In the genomic region with DNA sequence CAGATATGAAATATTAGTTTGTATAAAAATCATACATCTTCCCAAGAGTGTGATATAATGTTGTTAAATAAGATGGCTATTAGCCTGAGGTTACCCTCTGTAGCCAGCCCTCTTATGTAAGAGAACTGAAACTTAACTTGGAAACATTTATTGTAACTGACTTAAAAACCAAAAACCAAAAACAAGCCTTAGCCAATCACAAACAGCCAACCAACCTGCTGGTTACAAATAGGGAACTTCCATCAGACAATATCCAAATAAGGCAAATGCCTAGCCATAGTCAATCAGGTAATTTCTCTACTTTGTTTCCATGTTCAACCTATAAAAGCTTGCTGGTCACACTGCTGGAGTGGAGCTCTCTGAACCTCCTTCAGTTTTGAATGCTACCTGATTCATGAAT, we compare ENCODE assay signal across 17 cellular contexts.
DNase-seq lines count a peak whose midpoint lies in the region; ATAC-seq, FAIRE-seq and TF ChIP-seq lines count a peak whose summit lies in the region.
"Had no signal": no experiment of that assay in that cellular context is flagged by ENCODE, and none has a peak within 500 bp of the region (broad histone marks: within the 10 kb centered on the region; RNA-seq: fewer than 3 reads in every experiment).

No MANE protein-coding gene starts in this region.

- H3K9ac ChIP-seq in KMS-11 = no peak overlapping the region

- H3K36me3 ChIP-seq in KMS-11 (ENCODE audit: insufficient read depth) = no peaks in the 10 kb centered on the region
- H3K36me3 ChIP-seq: HAP-1, left lung, vagina had no signal

- no peak for FAIRE-seq in D721Med (lab: Jason Lieb, UNC)

- peak overlapping the region; percentile 17; the same call in 1 of the 2 replicates for H3K4me2 ChIP-seq in KMS-11
- H3K4me2 ChIP-seq: PC-9 had no signal

- peak; percentile 50 for ATAC-seq in GM18909 (IDR thresholded peaks at IDR 0.05; ENCODE audit: poor library complexity, unreplicated experiment)
- ATAC-seq in HG02885 (IDR thresholded peaks at IDR 0.05; ENCODE audit: poor library complexity, unreplicated experiment) = peak; percentile 70
- ATAC-seq: left lung had no signal

- no peaks in the 10 kb centered on the region for H4K20me1 ChIP-seq in KMS-11 (ENCODE audit: insufficient read depth)

- H2AFZ ChIP-seq in KMS-11 (ENCODE audit: low read depth) = no peak overlapping the region
- H2AFZ ChIP-seq: PC-9 had no signal

- no peaks in the 10 kb centered on the region for H3K27me3 ChIP-seq in KMS-11 (ENCODE audit: insufficient read depth, low read depth)
- H3K27me3 ChIP-seq: left lung, vagina had no signal

- peak; percentile 16 for DNase-seq in GM13976 (ENCODE audit: low spot score)
- no peak for DNase-seq in D721Med (ENCODE audit: insufficient read length, low spot score)
- no peak for DNase-seq in NCI-H2029 (lab: John Stamatoyannopoulos, UW)
- DNase-seq in SKM-1 (lab: John Stamatoyannopoulos, UW; ENCODE audit: unreplicated experiment) = no peak
- DNase-seq in GM03348 (ENCODE audit: low spot score) = no peak
- DNase-seq: activated CD4-positive, alpha-beta T cell treated with anti-CD3 and anti-CD28 coated beads, Interleukin-2, amount 10 ng/mL, durations not matched to agents 7 days and 5 days; activated gamma-delta T cell; hippocampal formation; left lung; stimulated activated CD4-positive, alpha-beta T cell treated with anti-CD3 and anti-CD28 coated beads, Interleukin-4, amount 100 ng/mL, for 24 hours; stimulated activated naive CD4-positive, alpha-beta T cell had no signal

- no peak for TF ChIP-seq CTCF in GM13976 (IDR thresholded peaks at IDR 0.05; ENCODE audit: borderline replicate concordance, control extremely low read depth, extremely low read depth, insufficient read depth, missing control alignments)
- TF ChIP-seq CTCF in KMS-11 (conservative IDR thresholded peaks at IDR 0.05; ENCODE audit: low read depth, low read length) = no peak
- no peak for TF ChIP-seq CTCF in D721Med (IDR thresholded peaks at IDR 0.05; ENCODE audit: insufficient read depth, missing control alignments)

- H3K4me3 ChIP-seq in KMS-11 (IDR thresholded peaks at IDR 0.05; ENCODE audit: insufficient read depth, low read depth, low read length) = no peak overlapping the region
- H3K4me3 ChIP-seq: HAP-1, left lung, PC-9, vagina had no signal

- in situ Hi-C loops in GM13976 (cut with MboI; ENCODE audit: low sequenced_read_pairs, unreplicated experiment) = no loop called here

- H3K4me1 ChIP-seq in KMS-11 (ENCODE audit: low read depth, poor library complexity, severe bottlenecking) = peaks cover 27% of the 10 kb centered on the region
- H3K4me1 ChIP-seq: left lung, vagina had no signal

- no peak overlapping the region for H3K27ac ChIP-seq in KMS-11
- H3K27ac ChIP-seq: left lung, PC-9, vagina had no signal

- no peaks in the 10 kb centered on the region for H3K79me2 ChIP-seq in KMS-11 (ENCODE audit: insufficient read depth, low read depth)
